Comparison of ENCODE assay signal across 8 cellular contexts in genomic region chr19:48835734-48836088, GRCh38. TPM values are rescaled to one million over a fixed set of nuclear protein-coding genes. Genes with fewer than 3 reads are reported as not detected.
DNase-seq lines count a peak whose midpoint lies in the region; ATAC-seq lines count a peak whose summit lies in the region.

No MANE protein-coding gene starts in this region.

- H3K4me3 Mint-ChIP-seq in activated T-helper 1 cell treated with anti-CD3 and anti-CD28 coated beads, Interleukin-12 subunit alpha, Interleukin-12 subunit beta, Interleukin-2, Interleukin-4 antibody, amounts not matched to agents 30 ng/mL and 10 ng/mL and 1 ng/mL, durations not matched to agents 14 hours and 24 hours and 36 hours, result peak overlapping the region; percentile 84
- peak overlapping the region; percentile 79 to 94 (median 89) for H3K4me3 Mint-ChIP-seq in naive thymus-derived CD8-positive, alpha-beta T cell
- H3K4me3 Mint-ChIP-seq in stimulated activated naive B cell treated with anti-CD40 and anti-IgM and Interleukin-4, amounts not matched to agents 10 μg/mL and 1 μg/mL and 100 μg/mL, for 72 hours, result peak overlapping the region; percentile 86 to 94

- no peaks in the 10 kb centered on the region for H3K9me3 Mint-ChIP-seq in activated T-helper 1 cell treated with anti-CD3 and anti-CD28 coated beads, Interleukin-12 subunit alpha, Interleukin-12 subunit beta, Interleukin-2, Interleukin-4 antibody, amounts not matched to agents 30 ng/mL and 10 ng/mL and 1 ng/mL, durations not matched to agents 14 hours and 24 hours and 36 hours
- no peaks in the 10 kb centered on the region for H3K9me3 Mint-ChIP-seq in naive thymus-derived CD8-positive, alpha-beta T cell
- H3K9me3 Mint-ChIP-seq in stimulated activated naive B cell treated with anti-CD40 and anti-IgM and Interleukin-4, amounts not matched to agents 10 μg/mL and 1 μg/mL and 100 μg/mL, for 72 hours, result no peaks in the 10 kb centered on the region

- ATAC-seq in GM21360 (IDR thresholded peaks at IDR 0.05; ENCODE audit: unreplicated experiment), result peak; percentile 50
- ATAC-seq in naive thymus-derived CD8-positive, alpha-beta T cell, result peak; percentile 82 to 88
- ATAC-seq in stimulated activated naive B cell treated with anti-CD40 and anti-IgM and Interleukin-4, amounts not matched to agents 10 μg/mL and 1 μg/mL and 100 μg/mL, for 72 hours (replicated peaks), result peak; percentile 96 to 97

- DNase-seq in CD1c-positive myeloid dendritic cell (ENCODE audit: extremely low spot score) (peak; percentile 94), Kasumi-1 (lab: John Stamatoyannopoulos, UW) (peak; percentile 86 to 87), RKO (ENCODE audit: low spot score) (peak; percentile 91), fibroblast of peridontal ligament (ENCODE audit: extremely low read depth) (peak; percentile 86)
- peak; percentile 87 for DNase-seq in activated T-helper 1 cell treated with anti-CD3 and anti-CD28 coated beads, Interleukin-12 subunit alpha, Interleukin-12 subunit beta, Interleukin-2, Interleukin-4 antibody, amounts not matched to agents 30 ng/mL and 10 ng/mL and 1 ng/mL, durations not matched to agents 14 hours and 24 hours and 36 hours (ENCODE audit: low spot score)
- DNase-seq in naive thymus-derived CD8-positive, alpha-beta T cell, result peak; percentile 87 to 96 (median 91)
- peak; percentile 89 for DNase-seq in stimulated activated naive B cell treated with anti-CD40 and anti-IgM and Interleukin-4, amounts not matched to agents 10 μg/mL and 1 μg/mL and 100 μg/mL, for 72 hours

- POLR2A ChIA-PET in naive thymus-derived CD8-positive, alpha-beta T cell (lab: Charles Lee), result interaction anchor here (0.9 to 4.7 kb wide), 3 partner anchors 14 to 45 kb away, joined by 3 to 21 read pairs (median 3); no protein-coding TSS in a partner anchor

- peaks cover 7% of the 10 kb centered on the region for H3K27me3 Mint-ChIP-seq in activated T-helper 1 cell treated with anti-CD3 and anti-CD28 coated beads, Interleukin-12 subunit alpha, Interleukin-12 subunit beta, Interleukin-2, Interleukin-4 antibody, amounts not matched to agents 30 ng/mL and 10 ng/mL and 1 ng/mL, durations not matched to agents 14 hours and 24 hours and 36 hours (ENCODE audit: insufficient read depth)
- H3K27me3 Mint-ChIP-seq in naive thymus-derived CD8-positive, alpha-beta T cell, result peaks cover 0 to 2% (median 0%) of the 10 kb centered on the region in 5 donors
- no peaks in the 10 kb centered on the region for H3K27me3 Mint-ChIP-seq in stimulated activated naive B cell treated with anti-CD40 and anti-IgM and Interleukin-4, amounts not matched to agents 10 μg/mL and 1 μg/mL and 100 μg/mL, for 72 hours

- peak overlapping the region; percentile 87 for H3K27ac Mint-ChIP-seq in activated T-helper 1 cell treated with anti-CD3 and anti-CD28 coated beads, Interleukin-12 subunit alpha, Interleukin-12 subunit beta, Interleukin-2, Interleukin-4 antibody, amounts not matched to agents 30 ng/mL and 10 ng/mL and 1 ng/mL, durations not matched to agents 14 hours and 24 hours and 36 hours
- H3K27ac Mint-ChIP-seq in naive thymus-derived CD8-positive, alpha-beta T cell, result peak overlapping the region; percentile 58 to 95 (median 84)
- peak overlapping the region; percentile 92 for H3K27ac Mint-ChIP-seq in stimulated activated naive B cell treated with anti-CD40 and anti-IgM and Interleukin-4, amounts not matched to agents 10 μg/mL and 1 μg/mL and 100 μg/mL, for 72 hours

- H3K36me3 Mint-ChIP-seq in activated T-helper 1 cell treated with anti-CD3 and anti-CD28 coated beads, Interleukin-12 subunit alpha, Interleukin-12 subunit beta, Interleukin-2, Interleukin-4 antibody, amounts not matched to agents 30 ng/mL and 10 ng/mL and 1 ng/mL, durations not matched to agents 14 hours and 24 hours and 36 hours (ENCODE audit: low read depth), result no peaks in the 10 kb centered on the region
- H3K36me3 Mint-ChIP-seq in naive thymus-derived CD8-positive, alpha-beta T cell, result peaks cover 0 to 5% (median 0%) of the 10 kb centered on the region in 3 donors
- H3K36me3 Mint-ChIP-seq in stimulated activated naive B cell treated with anti-CD40 and anti-IgM and Interleukin-4, amounts not matched to agents 10 μg/mL and 1 μg/mL and 100 μg/mL, for 72 hours, result peaks cover 4 to 8% of the 10 kb centered on the region in 2 donors

- intact Hi-C loops in activated T-helper 1 cell treated with anti-CD3 and anti-CD28 coated beads, Interleukin-12 subunit alpha, Interleukin-12 subunit beta, Interleukin-2, Interleukin-4 antibody, amounts not matched to agents 30 ng/mL and 10 ng/mL and 1 ng/mL, durations not matched to agents 14 hours and 24 hours and 36 hours (cut with micrococcal nuclease), result loop anchor here (1.0 to 2.0 kb wide), 8 partner anchors 24 to 189 kb away; partner anchors contain the start of genes BCAT2, CA11, GYS1 and RUVBL2

- peaks cover 23% of the 10 kb centered on the region for H3K4me1 Mint-ChIP-seq in activated T-helper 1 cell treated with anti-CD3 and anti-CD28 coated beads, Interleukin-12 subunit alpha, Interleukin-12 subunit beta, Interleukin-2, Interleukin-4 antibody, amounts not matched to agents 30 ng/mL and 10 ng/mL and 1 ng/mL, durations not matched to agents 14 hours and 24 hours and 36 hours (ENCODE audit: low read depth)
- H3K4me1 Mint-ChIP-seq in naive thymus-derived CD8-positive, alpha-beta T cell, result peaks cover 17 to 31% (median 23%) of the 10 kb centered on the region in 4 donors
- peaks cover 19 to 33% of the 10 kb centered on the region in 2 donors for H3K4me1 Mint-ChIP-seq in stimulated activated naive B cell treated with anti-CD40 and anti-IgM and Interleukin-4, amounts not matched to agents 10 μg/mL and 1 μg/mL and 100 μg/mL, for 72 hours

RNA-seq across cellular contexts. Expression of gene HSD17B14, which starts 0.6 kb away (rescaled TPM):
- total RNA-seq in activated T-helper 1 cell treated with anti-CD3 and anti-CD28 coated beads, Interleukin-12 subunit alpha, Interleukin-12 subunit beta, Interleukin-2, Interleukin-4 antibody, amounts not matched to agents 30 ng/mL and 10 ng/mL and 1 ng/mL, durations not matched to agents 14 hours and 24 hours and 36 hours, result 0.57 and 0.64 TPM in 2 replicates
- total RNA-seq in naive thymus-derived CD8-positive, alpha-beta T cell, result 1 to 10 TPM in 1 of 2 experiments, under 1 TPM in 1; 0.62 to 1.1 TPM
- polyA plus RNA-seq in naive thymus-derived CD8-positive, alpha-beta T cell, result 1 to 10 TPM in 1 of 3 donors, under 1 TPM in 1, not detected in 1; 0.83 to 1.7 TPM

RNA-seq across cellular contexts. Expression of gene BCAT2, which starts 24.9 kb away (rescaled TPM):
- total RNA-seq in activated T-helper 1 cell treated with anti-CD3 and anti-CD28 coated beads, Interleukin-12 subunit alpha, Interleukin-12 subunit beta, Interleukin-2, Interleukin-4 antibody, amounts not matched to agents 30 ng/mL and 10 ng/mL and 1 ng/mL, durations not matched to agents 14 hours and 24 hours and 36 hours, result 93.3 and 93.6 TPM in 2 replicates
- total RNA-seq in naive thymus-derived CD8-positive, alpha-beta T cell, result 10 to 100 TPM; 24.3 to 27.2 TPM
- 10 to 100 TPM; 18.9 to 26.0 (median 21.9) TPM for polyA plus RNA-seq in naive thymus-derived CD8-positive, alpha-beta T cell

RNA-seq across cellular contexts. Expression of gene PLEKHA4, which starts 32.7 kb away (rescaled TPM):
- 1.4 and 1.9 TPM in 2 replicates for total RNA-seq in activated T-helper 1 cell treated with anti-CD3 and anti-CD28 coated beads, Interleukin-12 subunit alpha, Interleukin-12 subunit beta, Interleukin-2, Interleukin-4 antibody, amounts not matched to agents 30 ng/mL and 10 ng/mL and 1 ng/mL, durations not matched to agents 14 hours and 24 hours and 36 hours
- total RNA-seq in naive thymus-derived CD8-positive, alpha-beta T cell, result 1 to 10 TPM; 4.1 to 6.6 TPM
- 1 to 10 TPM; 7.4 to 8.5 (median 8.1) TPM for polyA plus RNA-seq in naive thymus-derived CD8-positive, alpha-beta T cell

RNA-seq across cellular contexts. Expression of gene PPP1R15A, which starts 36.5 kb away (rescaled TPM):
- total RNA-seq in activated T-helper 1 cell treated with anti-CD3 and anti-CD28 coated beads, Interleukin-12 subunit alpha, Interleukin-12 subunit beta, Interleukin-2, Interleukin-4 antibody, amounts not matched to agents 30 ng/mL and 10 ng/mL and 1 ng/mL, durations not matched to agents 14 hours and 24 hours and 36 hours, result 53.1 and 53.7 TPM in 2 replicates
- total RNA-seq in naive thymus-derived CD8-positive, alpha-beta T cell, result 10 to 100 TPM; 56.9 to 59.9 TPM
- 10 to 100 TPM; 17.2 to 47.3 (median 43.1) TPM for polyA plus RNA-seq in naive thymus-derived CD8-positive, alpha-beta T cell

Comparison
In these comparisons a context has a peak if more than half of its experiments do, and no peak if none do; other contexts are left out.
1. Peak in every context shown above with its lines: DNase-seq and ATAC-seq.